In the genomic region with DNA sequence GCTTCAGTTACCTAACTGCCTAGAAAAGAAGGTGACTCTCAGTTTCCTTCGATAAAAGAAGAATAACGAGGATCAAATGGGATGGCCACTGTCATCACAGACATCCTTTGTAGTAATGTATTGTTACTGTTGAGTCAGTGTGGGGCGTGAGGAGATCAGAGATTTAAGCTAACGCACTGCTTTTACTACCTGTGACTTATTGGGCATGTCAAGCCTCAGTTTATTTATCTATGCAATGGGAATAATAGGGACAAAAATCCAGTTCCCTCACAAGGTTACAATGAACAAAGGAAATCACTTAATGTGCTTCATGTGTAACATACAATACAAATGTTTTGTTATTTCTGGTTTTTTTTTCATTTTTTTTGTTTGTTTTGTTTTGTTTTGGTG, we compare ENCODE assay signal across 9 cellular contexts. TPM values are rescaled to one million over a fixed set of nuclear protein-coding genes. Genes with fewer than 3 reads are reported as not detected.
DNase-seq lines count a peak whose midpoint lies in the region; ATAC-seq, FAIRE-seq and TF ChIP-seq lines count a peak whose summit lies in the region.
"Had no signal": no experiment of that assay in that cellular context is flagged by ENCODE, and none has a peak within 500 bp of the region (broad histone marks: within the 10 kb centered on the region; RNA-seq: fewer than 3 reads in every experiment).

No MANE protein-coding gene starts in this region.

- dilution Hi-C loops in keratinocyte (cut with MboI; ENCODE audit: extremely low pct_ligation_motif_present, low sequenced_read_pairs), result no loop called here

- H3K27me3 ChIP-seq in keratinocyte (ENCODE audit: control insufficient read depth, extremely low read depth, insufficient read depth, low read length) (no peaks in the 10 kb centered on the region), subcutaneous abdominal adipose tissue (ENCODE audit: control insufficient read depth in 5 of 5, insufficient read depth in 4 of 5, low read length in 5 of 5) (peaks cover 0 to 6% (median 3%) of the 10 kb centered on the region in 5 donors)

- no peaks in the 10 kb centered on the region for H4K20me1 ChIP-seq in keratinocyte (ENCODE audit: control insufficient read depth, extremely low read depth, insufficient read depth, low read length)

- H3K4me1 Mint-ChIP-seq in activated T-cell treated with anti-CD3 and anti-CD28 coated beads, Interleukin-2, amount 50 U/mL, for 72 hours (ENCODE audit: low read depth), result peaks cover 15% of the 10 kb centered on the region
- H3K4me1 Mint-ChIP-seq in brain, result peaks cover 4% of the 10 kb centered on the region

- H3K4me2 ChIP-seq in keratinocyte (ENCODE audit: control insufficient read depth, extremely low read depth, insufficient read depth, low read depth, low read length), result peak overlapping the region; percentile 75

- FAIRE-seq in keratinocyte (lab: Jason Lieb, UNC), result no peak

- H3K36me3 ChIP-seq in keratinocyte (ENCODE audit: control insufficient read depth in 2 of 2, extremely low read depth in 1 of 2, insufficient read depth in 2 of 2, low read length in 2 of 2) (no peaks in the 10 kb centered on the region), subcutaneous abdominal adipose tissue (ENCODE audit: control insufficient read depth in 5 of 5, insufficient read depth in 5 of 5, low read length in 5 of 5) (no peaks in the 10 kb centered on the region)

- no peak overlapping the region for H2AFZ ChIP-seq in keratinocyte (ENCODE audit: control insufficient read depth, low read length)

- H3K9ac ChIP-seq in keratinocyte (ENCODE audit: control insufficient read depth, extremely low read depth, insufficient read depth, low read length) (no peak overlapping the region), subcutaneous abdominal adipose tissue (ENCODE audit: low read length in 5 of 5) (peak overlapping the region in 1 of 5 donors; percentile 73)

- H3K36me3 Mint-ChIP-seq in activated T-cell treated with anti-CD3 and anti-CD28 coated beads, Interleukin-2, amount 50 U/mL, for 72 hours (ENCODE audit: insufficient read depth in 2 of 2), result peaks cover 6 to 10% of the 10 kb centered on the region in 2 donors
- no peaks in the 10 kb centered on the region for H3K36me3 Mint-ChIP-seq in brain

- H3K9me3 ChIP-seq in keratinocyte (ENCODE audit: control insufficient read depth, low read depth, low read length), result no peaks in the 10 kb centered on the region
- H3K9me3 ChIP-seq in subcutaneous abdominal adipose tissue (ENCODE audit: control insufficient read depth in 5 of 5, low read length in 5 of 5), result peaks cover 0 to 3% (median 0%) of the 10 kb centered on the region in 5 donors

- no peak for ATAC-seq in activated T-cell treated with anti-CD3 and anti-CD28 coated beads, Interleukin-2, amount 50 U/mL, for 72 hours (replicated peaks in 1 of 2)
- ATAC-seq in HG02642 (IDR thresholded peaks at IDR 0.05; ENCODE audit: poor library complexity, unreplicated experiment), result no peak

- H3K27me3 Mint-ChIP-seq in activated T-cell treated with anti-CD3 and anti-CD28 coated beads, Interleukin-2, amount 50 U/mL, for 72 hours (ENCODE audit: low read depth), result peaks cover 50% of the 10 kb centered on the region
- peaks cover 32% of the 10 kb centered on the region for H3K27me3 Mint-ChIP-seq in brain

- H3K27ac ChIP-seq in keratinocyte (ENCODE audit: control insufficient read depth, insufficient read depth, low read length), result no peak overlapping the region
- peak overlapping the region; percentile 54 for H3K27ac ChIP-seq in subcutaneous abdominal adipose tissue (ENCODE audit: low read depth, low read length)

- H3K9me3 Mint-ChIP-seq in activated T-cell treated with anti-CD3 and anti-CD28 coated beads, Interleukin-2, amount 50 U/mL, for 72 hours, result peaks cover 3 to 6% of the 10 kb centered on the region in 2 donors
- H3K9me3 Mint-ChIP-seq in brain, result peaks cover 5 to 14% (median 11%) of the 10 kb centered on the region in 5 experiments

- TF ChIP-seq CTCF in brain (conservative IDR thresholded peaks at IDR 0.05), result no peak
- no peak for TF ChIP-seq CTCF in keratinocyte (optimal IDR thresholded peaks at IDR 0.05 in 1 of 3, IDR thresholded peaks at IDR 0.05 in 1 of 3, conservative IDR thresholded peaks at IDR 0.05 in 1 of 3; ENCODE audit: extremely low read depth in 1 of 3, insufficient read depth in 2 of 3, low read length in 3 of 3)

- DNase-seq in activated T-cell treated with anti-CD3 and anti-CD28 coated beads, Interleukin-2, amount 50 U/mL, for 72 hours, result no peak
- DNase-seq in activated T-cell treated with anti-CD3 and anti-CD28 coated beads for 4 hours (no peak), keratinocyte (ENCODE audit: low read depth, low spot score) (no peak), NCI-H1105 treated with DMSO at 0.1 percent for 48 hours (lab: John Stamatoyannopoulos, UW) (no peak), dermis blood vessel endothelial cell (no peak)

- H3K79me2 ChIP-seq in keratinocyte (ENCODE audit: control insufficient read depth, insufficient read depth, low read length), result no peaks in the 10 kb centered on the region

- H3K4me3 ChIP-seq in keratinocyte (ENCODE audit: control insufficient read depth in 2 of 3, extremely low read depth in 1 of 3, insufficient read depth in 2 of 3, low read depth in 1 of 3, low read length in 3 of 3) (peak overlapping the region in 2 of 3 experiments; percentile 64 to 68), subcutaneous abdominal adipose tissue (ENCODE audit: low read depth in 1 of 5, low read length in 5 of 5) (peak overlapping the region in 4 of 5 donors; percentile 63 to 68 (median 66))

- peak overlapping the region; percentile 89 to 95 for H3K4me3 Mint-ChIP-seq in activated T-cell treated with anti-CD3 and anti-CD28 coated beads, Interleukin-2, amount 50 U/mL, for 72 hours
- H3K4me3 Mint-ChIP-seq in brain, result peak overlapping the region; percentile 86 to 95 (median 91)

- no peak overlapping the region for H3K27ac Mint-ChIP-seq in activated T-cell treated with anti-CD3 and anti-CD28 coated beads, Interleukin-2, amount 50 U/mL, for 72 hours
- H3K27ac Mint-ChIP-seq in brain, result no peak overlapping the region

- H3K4me1 ChIP-seq in keratinocyte (ENCODE audit: control insufficient read depth, extremely low read depth, insufficient read depth, low read length), result peaks cover 6% of the 10 kb centered on the region
- H3K4me1 ChIP-seq in subcutaneous abdominal adipose tissue (ENCODE audit: control insufficient read depth in 5 of 5, insufficient read depth in 5 of 5, low read length in 5 of 5), result peaks cover 2 to 16% (median 13%) of the 10 kb centered on the region in 5 donors

- no peaks in the 10 kb centered on the region for H3K9me1 ChIP-seq in keratinocyte (ENCODE audit: control insufficient read depth, extremely low read depth, insufficient read depth, low read length)

RNA-seq across cellular contexts. Expression of gene TRPM6, which starts 0.3 kb away (rescaled TPM):
- total RNA-seq in activated T-cell treated with anti-CD3 and anti-CD28 coated beads, Interleukin-2, amount 50 U/mL, for 72 hours, result under 1 TPM in 1 of 2 donors, not detected in 1; 0.10 TPM
- polyA plus RNA-seq in brain (ENCODE audit: insufficient read depth, low read depth, low replicate concordance) (0.32 TPM), keratinocyte (0.18 to 0.24 TPM (median 0.22 TPM) in 3 replicates)
- polyA plus RNA-seq in keratinocyte (2011; ENCODE audit: low read depth), result not detected
- polyA plus RNA-seq in keratinocyte (2011; cell fraction: cytosol; rRNA removed), result 0.06 and 0.15 TPM in 2 replicates
- polyA plus RNA-seq in keratinocyte (2011; cell fraction: nucleus; rRNA removed), result 0.56 and 0.83 TPM in 2 replicates
- 0.11 and 0.13 TPM in 2 replicates for polyA plus RNA-seq in keratinocyte (2012; ENCODE audit: low replicate concordance)
- 0.29 to 0.56 TPM in 2 of 3 replicates, not detected in the other for polyA minus RNA-seq in keratinocyte
- not detected for polyA minus RNA-seq in keratinocyte (2011; cell fraction: cytosol; rRNA and poly(A)+ RNA removed)
- 0.84 and 2.0 TPM in 2 replicates for polyA minus RNA-seq in keratinocyte (2011; cell fraction: nucleus; rRNA and poly(A)+ RNA removed)
- total RNA-seq in dermis blood vessel endothelial cell, result 0.42 and 1.2 TPM in 2 replicates
- total RNA-seq: LHCN-M2 had no signal
